ENCODE assay signal across 2 cellular contexts in genomic region chr18:55432307-55433040, GRCh38.
A peak's percentile ranks its signal among the peaks of the same experiment; 100 is the strongest.
TF ChIP-seq lines count a peak whose summit lies in the region.

No MANE protein-coding gene starts in this region.

TF ChIP-seq in IMR-90, 13 proteins besides CTCF, POLR2A, EP300 and RAD21:
- TF ChIP-seq SMC3 (IDR thresholded peaks at IDR 0.05; ENCODE audit: low read depth, low read length), result no peak
- TF ChIP-seq BHLHE40 (IDR thresholded peaks at IDR 0.05; ENCODE audit: low read depth, low read length), result no peak

TF ChIP-seq in K562, 482 proteins besides CTCF, POLR2A, EP300 and RAD21:
- peak; percentile 37; the same call in 1 of the 2 replicates for TF ChIP-seq DPF2 (IDR thresholded peaks at IDR 0.05)
- TF ChIP-seq POLR2B (IDR thresholded peaks at IDR 0.05; ENCODE audit: low read depth, partially characterized antibody), result no peak
- TF ChIP-seq ARID1B (IDR thresholded peaks at IDR 0.05), result peak; percentile 50; the same call in 1 of the 2 replicates
- TF ChIP-seq ESRRB (CRISPR knock-in tag; IDR thresholded peaks at IDR 0.05; ENCODE audit: borderline replicate concordance), result no peak
- TF ChIP-seq TFE3 (CRISPR knock-in tag; IDR thresholded peaks at IDR 0.05), result no peak
- peak; percentile 65 for TF ChIP-seq CBFA2T3 (IDR thresholded peaks at IDR 0.05)
- TF ChIP-seq ARHGAP35 (IDR thresholded peaks at IDR 0.05; ENCODE audit: partially characterized antibody), result no peak
- no peak for TF ChIP-seq ZFX (CRISPR knock-in tag; IDR thresholded peaks at IDR 0.05)
- no peak for TF ChIP-seq ELK1 (CRISPR knock-in tag; IDR thresholded peaks at IDR 0.05)
- TF ChIP-seq PCBP1 (IDR thresholded peaks at IDR 0.05; ENCODE audit: low read depth, low read length, poor library complexity, severe bottlenecking), result no peak
- peak in 1 of 2 experiments; percentile 38; a peak in 1 of 4 replicates for TF ChIP-seq RCOR1 (IDR thresholded peaks at IDR 0.05; ENCODE audit: borderline replicate concordance in 1 of 2, low read depth in 2 of 2, low read length in 2 of 2)
- peak; percentile 35; the same call in 1 of the 2 replicates for TF ChIP-seq TCF3 (CRISPR knock-in tag; IDR thresholded peaks at IDR 0.05)
- no peak for TF ChIP-seq ZNF143 (CRISPR knock-in tag; IDR thresholded peaks at IDR 0.05)
- 0 out of 2 replicates have a peak, but pooled peaks have one; percentile 17 for TF ChIP-seq CTBP1 (IDR thresholded peaks at IDR 0.05; ENCODE audit: borderline replicate concordance)
- TF ChIP-seq TAL1 (IDR thresholded peaks at IDR 0.05), result peak; percentile 34; the same call in 1 of the 2 replicates
- no peak for TF ChIP-seq TAF15 (IDR thresholded peaks at IDR 0.05; ENCODE audit: low read depth, low read length)
- no peak for TF ChIP-seq E2F1 (CRISPR knock-in tag; IDR thresholded peaks at IDR 0.05)
- TF ChIP-seq MEIS2 (IDR thresholded peaks at IDR 0.05; ENCODE audit: partially characterized antibody), result peak; percentile 33
- TF ChIP-seq TGIF2 (CRISPR knock-in tag; IDR thresholded peaks at IDR 0.05), result no peak
- TF ChIP-seq BDP1 (IDR thresholded peaks at IDR 0.05; ENCODE audit: insufficient read depth, insufficient read length), result no peak
